Comparison of ENCODE assay signal across 15 cellular contexts in genomic region chr10:124224331-124225028, GRCh38.
DNase-seq lines count a peak whose midpoint lies in the region; ATAC-seq and TF ChIP-seq lines count a peak whose summit lies in the region.
"Had no signal": no experiment of that assay in that cellular context is flagged by ENCODE, and none has a peak within 500 bp of the region (broad histone marks: within the 10 kb centered on the region; RNA-seq: fewer than 3 reads in every experiment).

No MANE protein-coding gene starts in this region.

- H3K9me3 ChIP-seq in RWPE2 (ENCODE audit: severe bottlenecking) = no peaks in the 10 kb centered on the region
- peaks cover 0 to 6% of the 10 kb centered on the region in 2 donors for H3K9me3 ChIP-seq in neuronal stem cell (replicated peaks in 1 of 2; ENCODE audit: control insufficient read depth in 2 of 2, insufficient read depth in 1 of 2, low read depth in 1 of 2, low read length in 2 of 2)
- peaks cover 21% of the 10 kb centered on the region for H3K9me3 ChIP-seq in endodermal cell (ENCODE audit: control insufficient read depth, low read length)
- H3K9me3 ChIP-seq: BLaER1 had no signal

- no peak overlapping the region for H2BK15ac ChIP-seq in neuronal stem cell (ENCODE audit: low read length)

- no peak overlapping the region for H3K9ac ChIP-seq in neuronal stem cell (ENCODE audit: low read depth, low read length, poor library complexity)
- H3K9ac ChIP-seq in endodermal cell (ENCODE audit: extremely low read depth, low read length, poor library complexity, severe bottlenecking) = no peak overlapping the region
- H3K9ac ChIP-seq: BLaER1 had no signal

- DNase-seq in G401 (ENCODE audit: low spot score) = peak; percentile 8
- no peak for DNase-seq in RWPE2 (ENCODE audit: low spot score)
- peak; percentile 70 for DNase-seq in fibroblast of gingiva (ENCODE audit: low read depth)
- peak; percentile 42 for DNase-seq in sciatic nerve (ENCODE audit: low spot score)
- DNase-seq in activated CD8-positive, alpha-beta memory T cell treated with anti-CD3 and anti-CD28 coated beads, Interleukin-2, amount 50 U/mL, for 48 hours = no peak
- no peak for DNase-seq in neuronal stem cell (ENCODE audit: low spot score)
- DNase-seq in endodermal cell = no peak
- no peak for DNase-seq in activated naive CD4-positive, alpha-beta T cell treated with anti-CD3 and anti-CD28 coated beads, Interleukin-2, amount 10 ng/mL, durations not matched to agents 7 days and 5 days
- DNase-seq: DMS79; effector CD8-positive, alpha-beta T cell; foreskin melanocyte; mesendoderm; SIG-M5; stimulated activated CD4-positive, alpha-beta T cell treated with anti-CD3 and anti-CD28 coated beads, Interleukin-15, amount 100 ng/mL, for 24 hours had no signal

- no peak overlapping the region for H2BK5ac ChIP-seq in neuronal stem cell (ENCODE audit: low read length)

- H3K18ac ChIP-seq in neuronal stem cell (ENCODE audit: low read length) = no peak overlapping the region

- CTCF ChIA-PET in activated naive CD4-positive, alpha-beta T cell treated with anti-CD3 and anti-CD28 coated beads, Interleukin-2, amount 10 ng/mL, durations not matched to agents 7 days and 5 days (lab: Charles Lee) = interaction anchor here (1.1 kb wide), 1 partner anchor 229 kb away, joined by 3 read pairs; no protein-coding TSS in a partner anchor

- in situ Hi-C loops in G401 (cut with HindIII; ENCODE audit: low sequenced_read_pairs) = no loop called here

- no peak overlapping the region for H2BK120ac ChIP-seq in neuronal stem cell (ENCODE audit: low read depth, low read length)

- no peak overlapping the region for H4K91ac ChIP-seq in neuronal stem cell (ENCODE audit: low read depth, low read length, poor library complexity)

- H3K36me3 ChIP-seq in RWPE2 (ENCODE audit: low read depth) (no peaks in the 10 kb centered on the region), neuronal stem cell (replicated peaks in 1 of 2; ENCODE audit: control insufficient read depth in 2 of 2, insufficient read depth in 2 of 2, low read length in 2 of 2) (no peaks in the 10 kb centered on the region), endodermal cell (ENCODE audit: control insufficient read depth, insufficient read depth, low read length) (no peaks in the 10 kb centered on the region)
- H3K36me3 ChIP-seq: BLaER1 had no signal

- H3K4me3 Mint-ChIP-seq in endodermal cell = no peak overlapping the region
- no peak overlapping the region for H3K4me3 Mint-ChIP-seq in activated naive CD4-positive, alpha-beta T cell treated with anti-CD3 and anti-CD28 coated beads, Interleukin-2, amount 10 ng/mL, durations not matched to agents 7 days and 5 days

- H2AK5ac ChIP-seq in neuronal stem cell (ENCODE audit: low read depth, low read length) = no peak overlapping the region

- no peaks in the 10 kb centered on the region for H3K79me1 ChIP-seq in neuronal stem cell (ENCODE audit: low read depth, low read length)

- no peak overlapping the region for H3K4me2 ChIP-seq in neuronal stem cell (ENCODE audit: insufficient read depth, low read length, poor library complexity, severe bottlenecking)

- no peak overlapping the region for H3K4ac ChIP-seq in neuronal stem cell (ENCODE audit: low read length)

- ATAC-seq in RWPE2 (ENCODE audit: low read depth) = peak; percentile 54; the same call in 2 of the 3 replicates
- ATAC-seq in sciatic nerve = no peak

- peaks cover 27% of the 10 kb centered on the region for H3K9me3 Mint-ChIP-seq in endodermal cell
- peaks cover 37% of the 10 kb centered on the region for H3K9me3 Mint-ChIP-seq in activated naive CD4-positive, alpha-beta T cell treated with anti-CD3 and anti-CD28 coated beads, Interleukin-2, amount 10 ng/mL, durations not matched to agents 7 days and 5 days

- intact Hi-C loops in sciatic nerve (cut with DNase I) = no loop called here

- H4K8ac ChIP-seq in neuronal stem cell (ENCODE audit: low read depth, low read length) = no peak overlapping the region

- TF ChIP-seq CTCF in RWPE2 (IDR thresholded peaks at IDR 0.05; ENCODE audit: poor library complexity, severe bottlenecking) (no peak), endodermal cell (conservative IDR thresholded peaks at IDR 0.05) (no peak)

- no peaks in the 10 kb centered on the region for H3K36me3 Mint-ChIP-seq in endodermal cell (ENCODE audit: low read depth)
- peaks cover 22% of the 10 kb centered on the region for H3K36me3 Mint-ChIP-seq in activated naive CD4-positive, alpha-beta T cell treated with anti-CD3 and anti-CD28 coated beads, Interleukin-2, amount 10 ng/mL, durations not matched to agents 7 days and 5 days

- H2AFZ ChIP-seq in neuronal stem cell (ENCODE audit: low read length) = no peak overlapping the region

- H3K14ac ChIP-seq in neuronal stem cell (ENCODE audit: low read length) = no peak overlapping the region

- H3K23ac ChIP-seq in neuronal stem cell (ENCODE audit: low read depth, low read length, poor library complexity) = no peak overlapping the region

- H3K27me3 ChIP-seq in RWPE2 (ENCODE audit: insufficient read depth, poor library complexity, severe bottlenecking) = no peaks in the 10 kb centered on the region
- H3K27me3 ChIP-seq in neuronal stem cell (ENCODE audit: control insufficient read depth in 3 of 3, insufficient read depth in 3 of 3, low read depth in 1 of 3, low read length in 3 of 3) = peaks cover 0 to 2% (median 0%) of the 10 kb centered on the region in 3 experiments
- H3K27me3 ChIP-seq in endodermal cell (ENCODE audit: control insufficient read depth, insufficient read depth, low read length, poor library complexity, severe bottlenecking) = no peaks in the 10 kb centered on the region
- H3K27me3 ChIP-seq: BLaER1 had no signal

- no peak overlapping the region for H3K27ac Mint-ChIP-seq in endodermal cell
- no peak overlapping the region for H3K27ac Mint-ChIP-seq in activated naive CD4-positive, alpha-beta T cell treated with anti-CD3 and anti-CD28 coated beads, Interleukin-2, amount 10 ng/mL, durations not matched to agents 7 days and 5 days

- H3K4me1 ChIP-seq in RWPE2 (ENCODE audit: insufficient read depth, poor library complexity, severe bottlenecking) = no peaks in the 10 kb centered on the region
- H3K4me1 ChIP-seq in neuronal stem cell (ENCODE audit: control insufficient read depth in 2 of 2, insufficient read depth in 1 of 2, low read depth in 1 of 2, low read length in 2 of 2) = peaks cover 0 to 5% of the 10 kb centered on the region in 2 donors
- H3K4me1 ChIP-seq in endodermal cell (ENCODE audit: control insufficient read depth, insufficient read depth, low read length) = no peaks in the 10 kb centered on the region

- no peak overlapping the region for H3K4me3 ChIP-seq in RWPE2 (ENCODE audit: severe bottlenecking)
- no peak overlapping the region for H3K4me3 ChIP-seq in neuronal stem cell (ENCODE audit: low read length in 2 of 2)
- H3K4me3 ChIP-seq in endodermal cell (ENCODE audit: low read length) = no peak overlapping the region
- H3K4me3 ChIP-seq: BLaER1 had no signal

- peaks cover 1% of the 10 kb centered on the region for H3K4me1 Mint-ChIP-seq in endodermal cell
- peaks cover 18% of the 10 kb centered on the region for H3K4me1 Mint-ChIP-seq in activated naive CD4-positive, alpha-beta T cell treated with anti-CD3 and anti-CD28 coated beads, Interleukin-2, amount 10 ng/mL, durations not matched to agents 7 days and 5 days

- no peaks in the 10 kb centered on the region for H3K27me3 Mint-ChIP-seq in endodermal cell (ENCODE audit: insufficient read depth)
- peaks cover 18% of the 10 kb centered on the region for H3K27me3 Mint-ChIP-seq in activated naive CD4-positive, alpha-beta T cell treated with anti-CD3 and anti-CD28 coated beads, Interleukin-2, amount 10 ng/mL, durations not matched to agents 7 days and 5 days

- no CpG with 5 or more reads among the region's 18 CpGs for WGBS in neuronal stem cell (ENCODE audit: extremely low coverage in 2 of 2, insufficient read length in 2 of 2, insufficient replicate concordance in 1 of 2), 2 donors
- WGBS in endodermal cell (ENCODE audit: insufficient coverage in 1 of 2, insufficient read length in 1 of 2), 2 experiments = 93 to 94% methylated on average over 14 to 18 of the region's 18 CpGs

- H2BK12ac ChIP-seq in neuronal stem cell (ENCODE audit: low read length) = no peak overlapping the region

- no peak overlapping the region for H3K27ac ChIP-seq in RWPE2 (ENCODE audit: poor library complexity, severe bottlenecking)
- no peak overlapping the region for H3K27ac ChIP-seq in neuronal stem cell (replicated peaks; ENCODE audit: low read length)
- no peak overlapping the region for H3K27ac ChIP-seq in endodermal cell (ENCODE audit: low read depth, low read length)
- H3K27ac ChIP-seq: BLaER1 had no signal

Comparison
In these comparisons a context has a peak if more than half of its experiments do, and no peak if none do; other contexts are left out.
1. DNase-seq: peak in G401 (single experiment), fibroblast of gingiva (single experiment) and sciatic nerve (single experiment); none in RWPE2 (single experiment), activated CD8-positive, alpha-beta memory T cell treated with anti-CD3 and anti-CD28 coated beads, Interleukin-2, amount 50 U/mL, for 48 hours (single experiment), neuronal stem cell (single experiment), endodermal cell (single experiment) and activated naive CD4-positive, alpha-beta T cell treated with anti-CD3 and anti-CD28 coated beads, Interleukin-2, amount 10 ng/mL, durations not matched to agents 7 days and 5 days (single experiment).